Comparison of ENCODE assay signal across 22 cellular contexts in genomic region chr4:88969746-88970145, GRCh38.
"Had no signal": no experiment of that assay in that cellular context is flagged by ENCODE, and none has a peak within 500 bp of the region (broad histone marks: within the 10 kb centered on the region; RNA-seq: fewer than 3 reads in every experiment).

No MANE protein-coding gene starts in this region.

- DNase-seq: activated CD4-positive, alpha-beta T cell treated with anti-CD3 and anti-CD28 coated beads for 4 hours; activated CD8-positive, alpha-beta T cell treated with anti-CD3 and anti-CD28 coated beads for 36 hours; activated effector memory CD4-positive, alpha-beta T cell treated with anti-CD3 and anti-CD28 coated beads, Interleukin-2, amount 50 U/mL, for 16 hours; activated naive CD4-positive, alpha-beta T cell treated with Interleukin-2 at 50 U/mL for 16 hours; activated naive CD8-positive, alpha-beta T cell treated with anti-CD3 and anti-CD28 coated beads, Interleukin-2, amount 50 U/mL, for 24 hours; activated T-cell treated with anti-CD3 and anti-CD28 coated beads, Interleukin-2, amount 50 U/mL, for 4 hours; amniotic stem cell; body of pancreas; Kasumi-1; KBM-7; NCI-H1048; NCI-H146; NCI-H187 treated with DMSO at 0.1 percent for 48 hours; NCI-H2081 treated with DMSO at 0.1 percent for 48 hours; NCI-H226; NCI-H526 treated with DMSO at 0.1 percent for 48 hours; PC-3; SHP77 treated with DMSO at 0.1 percent for 48 hours had no signal

- H3K9me3 ChIP-seq: body of pancreas had no signal

- H3K27ac ChIP-seq: ascending aorta, body of pancreas had no signal

- H3K27me3 ChIP-seq: ascending aorta, body of pancreas had no signal

- H3K27ac Mint-ChIP-seq: activated CD8-positive, alpha-beta T cell treated with anti-CD3 and anti-CD28 coated beads for 36 hours; activated naive CD4-positive, alpha-beta T cell treated with anti-CD3 and anti-CD28 coated beads, Interleukin-2, amount 50 U/mL, for 72 hours; activated naive CD8-positive, alpha-beta T cell treated with anti-CD3 and anti-CD28 coated beads, Interleukin-2, amount 50 U/mL, for 24 hours; T-helper 1 cell treated with Interleukin-12 subunit alpha and Interleukin-12 subunit beta and Interleukin-4 antibody, amounts not matched to agents 30 μg/mL and 1 μg/mL, for 36 hours had no signal

- ATAC-seq: activated CD4-positive, CD25-positive, alpha-beta regulatory T cell treated with anti-CD3 and anti-CD28 coated beads, Interleukin-2, amount 50 U/mL, for 24 hours; activated CD8-positive, alpha-beta T cell treated with anti-CD3 and anti-CD28 coated beads for 36 hours; activated naive CD4-positive, alpha-beta T cell treated with anti-CD3 and anti-CD28 coated beads, Interleukin-2, amount 50 U/mL, for 72 hours; activated naive CD8-positive, alpha-beta T cell treated with anti-CD3 and anti-CD28 coated beads, Interleukin-2, amount 50 U/mL, for 24 hours; activated T-cell treated with anti-CD3 and anti-CD28 coated beads, Interleukin-2, amount 50 U/mL, for 4 hours; body of pancreas; PC-3 had no signal

- H3K4me1 Mint-ChIP-seq: activated naive CD8-positive, alpha-beta T cell treated with anti-CD3 and anti-CD28 coated beads, Interleukin-2, amount 50 U/mL, for 24 hours had no signal

- H3K4me1 ChIP-seq: ascending aorta had no signal

- H3K4me3 ChIP-seq: ascending aorta, body of pancreas had no signal

- H3K4me3 Mint-ChIP-seq: activated CD8-positive, alpha-beta T cell treated with anti-CD3 and anti-CD28 coated beads for 36 hours; activated naive CD8-positive, alpha-beta T cell treated with anti-CD3 and anti-CD28 coated beads, Interleukin-2, amount 50 U/mL, for 24 hours; activated T-cell treated with anti-CD3 and anti-CD28 coated beads, Interleukin-2, amount 50 U/mL, for 4 hours; T-helper 1 cell treated with Interleukin-12 subunit alpha and Interleukin-12 subunit beta and Interleukin-4 antibody, amounts not matched to agents 30 μg/mL and 1 μg/mL, for 36 hours had no signal

- H3K36me3 ChIP-seq: ascending aorta had no signal
